In genomic region chr16:10579965-10580918, GRCh38 we compare ENCODE assay signal across 9 cellular contexts. TPM values are rescaled to one million over a fixed set of nuclear protein-coding genes. Genes with fewer than 3 reads are reported as not detected.
DNase-seq lines count a peak whose midpoint lies in the region; ATAC-seq, FAIRE-seq and TF ChIP-seq lines count a peak whose summit lies in the region.
"Had no signal": no experiment of that assay in that cellular context is flagged by ENCODE, and none has a peak within 500 bp of the region (broad histone marks: within the 10 kb centered on the region; RNA-seq: fewer than 3 reads in every experiment).

EMP2 (minus strand) TSS chr16:10580598; CDS start chr16:10547617, 32,981 bp downstream.

- no peak within 1 kb of the TSS for H3K27ac Mint-ChIP-seq in GM23338
- H3K27ac Mint-ChIP-seq in endothelial cell (ENCODE audit: unreplicated experiment) = no peak within 1 kb of the TSS

- peak; percentile 34 to 49; a peak in 4 of 5 replicates for TF ChIP-seq RAD21 in A549 (conservative IDR thresholded peaks at IDR 0.05 in 1 of 2, IDR thresholded peaks at IDR 0.05 in 1 of 2)

- POLR2A ChIA-PET in A549 (lab: Yijun Ruan, JAX) (no interaction called here), PC-9 (lab: Charles Lee; ENCODE audit: unreplicated experiment) (no interaction called here)

- H3K36me3 ChIP-seq in GM23338 (ENCODE audit: insufficient read depth) = no peaks in the 10 kb centered on the region
- no peaks in the 10 kb centered on the region for H3K36me3 ChIP-seq in PC-9 (ENCODE audit: low read depth)
- peaks cover 0 to 2% of the 10 kb centered on the region in 2 donors for H3K36me3 ChIP-seq in lung (ENCODE audit: control insufficient read depth in 2 of 2, insufficient read depth in 2 of 2, low read length in 2 of 2)
- H3K36me3 ChIP-seq in tibial artery = no peaks in the 10 kb centered on the region

- peak; percentile 67 for TF ChIP-seq CTCF in A549 (IDR thresholded peaks at IDR 0.05)
- peak; percentile 58 to 81 for TF ChIP-seq CTCF in GM23338 (conservative IDR thresholded peaks at IDR 0.05; ENCODE audit: low read depth in 2 of 2)
- peak; percentile 67; the same call in 1 of the 2 replicates for TF ChIP-seq CTCF in PC-9 (conservative IDR thresholded peaks at IDR 0.05)
- TF ChIP-seq CTCF in endothelial cell (IDR thresholded peaks at IDR 0.05; ENCODE audit: unreplicated experiment) = peak; percentile 36
- peak; percentile 2 for TF ChIP-seq CTCF in lung (IDR thresholded peaks at IDR 0.05; ENCODE audit: control extremely low read depth, extremely low read depth)
- TF ChIP-seq CTCF in tibial artery (IDR thresholded peaks at IDR 0.05) = peak; percentile 52 to 66

- H3K4me3 Mint-ChIP-seq in GM23338 = peak within 1 kb of the TSS; percentile 78
- H3K4me3 Mint-ChIP-seq in endothelial cell (ENCODE audit: unreplicated experiment) = peak within 1 kb of the TSS; percentile 94

- CTCF ChIA-PET in A549 (lab: Yijun Ruan, JAX) (interaction anchor here (0.6 to 2.3 kb wide), 25 partner anchors 9 to 339 kb away, joined by 3 to 15 read pairs (median 3); no protein-coding TSS in a partner anchor), PC-9 (lab: Charles Lee) (interaction anchor here (0.6 to 1.1 kb wide), 5 partner anchors 13 to 1758 kb away, joined by 3 to 5 read pairs (median 3); no protein-coding TSS in a partner anchor)

- DNase-seq in A549 (ENCODE audit: low read depth in 1 of 2, low spot score in 1 of 2) = peak; percentile 75 to 90
- DNase-seq in GM23338 (ENCODE audit: low spot score) = peak; percentile 87
- DNase-seq in PC-9 = peak; percentile 56 to 89
- DNase-seq in endothelial cell (ENCODE audit: low spot score) = peak; percentile 66
- peak; percentile 81 for DNase-seq in lung (ENCODE audit: low spot score)
- DNase-seq in tibial artery = peak; percentile 78 to 94

- no peaks in the 10 kb centered on the region for H3K27me3 ChIP-seq in GM23338 (ENCODE audit: insufficient read depth)
- no peaks in the 10 kb centered on the region for H3K27me3 ChIP-seq in PC-9 (ENCODE audit: insufficient read depth, low read depth)
- no peaks in the 10 kb centered on the region for H3K27me3 ChIP-seq in lung (ENCODE audit: control insufficient read depth, insufficient read depth)
- H3K27me3 ChIP-seq in tibial artery = no peaks in the 10 kb centered on the region

- 2% methylated on average over 47 of the region's 92 CpGs for WGBS in A549 (ENCODE audit: missing lambda C conversion rate)
- 0 to 1% methylated on average over 71 to 92 of the region's 92 CpGs for WGBS in lung, 2 donors

- peak within 1 kb of the TSS; percentile 89 for H3K4me3 ChIP-seq in A549
- H3K4me3 ChIP-seq in GM23338 = peak within 1 kb of the TSS; percentile 82
- peak within 1 kb of the TSS; percentile 92 for H3K4me3 ChIP-seq in PC-9
- peak within 1 kb of the TSS; percentile 78 for H3K4me3 ChIP-seq in lung
- peak within 1 kb of the TSS; percentile 94 to 99 for H3K4me3 ChIP-seq in tibial artery

- no peak for TF ChIP-seq EP300 in A549 (IDR thresholded peaks at IDR 0.05)

- peak; percentile 58 for TF ChIP-seq POLR2A in A549 (IDR thresholded peaks at IDR 0.05; ENCODE audit: low read length)

- intact Hi-C loops in PC-9 (cut with micrococcal nuclease; ENCODE audit: unreplicated experiment) (loop anchor here (1.0 to 2.0 kb wide), 7 partner anchors 21 to 157 kb away; no protein-coding TSS in a partner anchor), tibial artery (cut with DNase I; ENCODE audit: low total_unique reads) (loop anchor here (1.0 kb wide), 2 partner anchors 164 to 338 kb away; no protein-coding TSS in a partner anchor)

- peak; percentile 89 to 97 for ATAC-seq in A549
- ATAC-seq in GM23338 = peak; percentile 84
- peak; percentile 86 for ATAC-seq in lung (ENCODE audit: insufficient read depth, low FRiP score)
- ATAC-seq in GM19452 (IDR thresholded peaks at IDR 0.05; ENCODE audit: unreplicated experiment) = no peak
- ATAC-seq in HG03378 (IDR thresholded peaks at IDR 0.05; ENCODE audit: unreplicated experiment) = no peak

- H3K4me2 ChIP-seq in A549 (peak within 1 kb of the TSS; percentile 88), GM23338 (peak within 1 kb of the TSS; percentile 94), PC-9 (peak within 1 kb of the TSS; percentile 84)

- H3K4me1 Mint-ChIP-seq in GM23338 (peaks cover 62% of the 10 kb centered on the region), endothelial cell (ENCODE audit: unreplicated experiment) (peaks cover 9% of the 10 kb centered on the region)

- H3K4me1 ChIP-seq in A549 = 0 out of 3 replicates have a peak, but pooled peaks cover 8% of the 10 kb centered on the region
- H3K4me1 ChIP-seq in GM23338 (ENCODE audit: insufficient read depth) = peaks cover 42% of the 10 kb centered on the region
- peaks cover 53% of the 10 kb centered on the region for H3K4me1 ChIP-seq in PC-9 (replicated peaks; ENCODE audit: insufficient read depth)
- peaks cover 11 to 18% of the 10 kb centered on the region in 2 donors for H3K4me1 ChIP-seq in lung (ENCODE audit: control insufficient read depth in 2 of 2, insufficient read depth in 2 of 2, low read length in 2 of 2)
- peaks cover 0 to 52% (median 32%) of the 10 kb centered on the region in 4 donors for H3K4me1 ChIP-seq in tibial artery

- H3K9me2 ChIP-seq in GM23338 (ENCODE audit: insufficient read depth) = no peaks in the 10 kb centered on the region
- no peaks in the 10 kb centered on the region for H3K9me2 ChIP-seq in PC-9 (ENCODE audit: insufficient read depth)

- H3K9me3 ChIP-seq in A549 (no peaks in the 10 kb centered on the region), PC-9 (ENCODE audit: insufficient read depth, low read depth) (no peaks in the 10 kb centered on the region), lung (ENCODE audit: control insufficient read depth in 2 of 2, insufficient read depth in 1 of 2, low read length in 1 of 2) (peaks cover 0 to 2% of the 10 kb centered on the region in 2 donors), tibial artery (no peaks in the 10 kb centered on the region)

- no peaks in the 10 kb centered on the region for H4K20me1 ChIP-seq in GM23338 (replicated peaks; ENCODE audit: insufficient read depth)
- H4K20me1 ChIP-seq in PC-9 (ENCODE audit: insufficient read depth) = peaks cover 6% of the 10 kb centered on the region; the same call in 1 of the 2 replicates

- H3K36me3 Mint-ChIP-seq in GM23338 (ENCODE audit: low read depth) (no peaks in the 10 kb centered on the region; the same call in 2 of the 3 replicates), endothelial cell (ENCODE audit: low read depth, unreplicated experiment) (no peaks in the 10 kb centered on the region)

- H3F3A ChIP-seq in GM23338 (replicated peaks; ENCODE audit: low read depth) = 0 out of 2 replicates have a peak, but pooled peaks cover 3% of the 10 kb centered on the region
- H3F3A ChIP-seq in PC-9 (ENCODE audit: insufficient read depth, low read depth) = peaks cover 31% of the 10 kb centered on the region; the same call in 1 of the 2 replicates

- FAIRE-seq in A549 (lab: Jason Lieb, UNC) = no peak
- FAIRE-seq: GM18507 had no signal

- TSS peak; percentile 52 for BruUV-seq in PC-9 (replicated peaks; lab: Mats Ljungman, UMichigan)

- H3K27me3 Mint-ChIP-seq in GM23338 (ENCODE audit: insufficient read depth, low read depth, poor library complexity) (peaks cover 16% of the 10 kb centered on the region), endothelial cell (ENCODE audit: unreplicated experiment) (peaks cover 5% of the 10 kb centered on the region)

- no peaks in the 10 kb centered on the region; the same call in 2 of the 3 replicates for H3K9me3 Mint-ChIP-seq in GM23338
- H3K9me3 Mint-ChIP-seq in endothelial cell (ENCODE audit: unreplicated experiment) = no peaks in the 10 kb centered on the region

- H3K27ac ChIP-seq in A549 (peak within 1 kb of the TSS; percentile 89 to 95), GM23338 (ENCODE audit: low read depth) (peak within 1 kb of the TSS; percentile 79; the same call in 1 of the 2 replicates), PC-9 (0 out of 2 replicates have a peak within 1 kb of the TSS, but pooled peaks have one; percentile 31), lung (ENCODE audit: low read depth in 1 of 2, low read length in 1 of 2) (peak within 1 kb of the TSS; percentile 96), tibial artery (peak within 1 kb of the TSS; percentile 97)

- H3K79me2 ChIP-seq in GM23338 (replicated peaks; ENCODE audit: insufficient read depth) = 0 out of 2 replicates have a peak, but pooled peaks cover 4% of the 10 kb centered on the region
- H3K79me2 ChIP-seq in PC-9 (ENCODE audit: low read depth) = peaks cover 42% of the 10 kb centered on the region

- H2AFZ ChIP-seq in GM23338 (peak within 1 kb of the TSS; percentile 99), PC-9 (peak within 1 kb of the TSS; percentile 100)

TF ChIP-seq in A549, 52 proteins besides CTCF, POLR2A, EP300 and RAD21 (continues in another document):
- TF ChIP-seq PHF8 (IDR thresholded peaks at IDR 0.05; ENCODE audit: borderline replicate concordance, low read depth) = peak; percentile 57; the same call in 1 of the 2 replicates
- TF ChIP-seq MAX (IDR thresholded peaks at IDR 0.05) = peak; percentile 87
- peak; percentile 70; the same call in 2 of the 3 replicates for TF ChIP-seq SMC3 (IDR thresholded peaks at IDR 0.05)
- no peak for TF ChIP-seq MYC (IDR thresholded peaks at IDR 0.05; ENCODE audit: borderline replicate concordance, low read length)

TF ChIP-seq in GM23338, 12 proteins besides CTCF, POLR2A, EP300 and RAD21:
- TF ChIP-seq EZH2 (IDR thresholded peaks at IDR 0.05; ENCODE audit: low read depth, unreplicated experiment) (no peak), POLR2AphosphoS5 (IDR thresholded peaks at IDR 0.05; ENCODE audit: low read depth) (peak; percentile 70), CREB1 (CRISPR knock-in tag; IDR thresholded peaks at IDR 0.05; ENCODE audit: low read depth) (peak; percentile 66)

RNA-seq across cellular contexts. Expression of gene EMP2, which starts in this region (rescaled TPM):
- polyA plus RNA-seq in A549 (2011; rRNA removed) = 21.4 and 26.5 TPM in 2 replicates
- 11.8 and 18.6 TPM in 2 replicates for polyA plus RNA-seq in A549 (2012; cell fraction: cytosol; rRNA removed)
- polyA plus RNA-seq in A549 (2012; cell fraction: nucleus; rRNA removed) = 8.6 and 9.6 TPM in 2 replicates
- 13.4 to 14.7 TPM (median 14.2 TPM) in 3 replicates for polyA plus RNA-seq in A549 (2017; fragmentation: RNase III; extraction: RNeasy Plus Mini Kit Qiagen cat#74134 plus additional on column Dnase treatment)
- 45.9 and 48.2 TPM in 2 replicates for polyA minus RNA-seq in A549 (2011; rRNA and poly(A)+ RNA removed)
- total RNA-seq in GM23338 (2014; rRNA removed; shearing (Covaris generic)) = 7.3 and 7.4 TPM in 2 replicates
- 34.2 and 40.1 TPM in 2 replicates for polyA plus RNA-seq in GM23338 (2016; fragmentation: Nextera tagmentation; extraction: Ambion mirVana)
- 82.5 and 137 TPM in 2 replicates for total RNA-seq in PC-9 (2021)
- total RNA-seq in endothelial cell (ENCODE audit: unreplicated experiment) = 8.6 TPM
- 100 to 1,000 TPM; 124 to 286 TPM for total RNA-seq in lung
- polyA plus RNA-seq in lung = 100 to 1,000 TPM in 1 of 2 donors, 10 to 100 TPM in 1; 74.3 to 110 TPM

Comparison
In these comparisons a context has a peak if more than half of its experiments do, and no peak if none do; other contexts are left out.
1. ATAC-seq: peak in A549 (2 of 2), GM23338 (single experiment) and lung (single experiment); none in GM19452 (single experiment) and HG03378 (single experiment).
2. H3K27ac ChIP-seq: peak in every context shown above with its lines; median percentile 97 in tibial artery; 96 in lung; 92 in A549; 79 in GM23338; 31 in PC-9.
3. CTCF ChIP-seq: peak in every context shown above with its lines; median percentile 70 in GM23338; 67 in A549; 67 in PC-9; 59 in tibial artery; 36 in endothelial cell; 2 in lung.
4. Peak in every context shown above with its lines, with median percentiles within 50 percentile points of each other: DNase-seq, H3K4me2 ChIP-seq and H3K4me3 ChIP-seq.